ENCODE assay signal across 1 cellular context in genomic region chr18:4309227-4309626, GRCh38.
TF ChIP-seq lines count a peak whose summit lies in the region.

No MANE protein-coding gene starts in this region.

TF ChIP-seq in WTC11, 78 proteins besides CTCF, POLR2A, EP300 and RAD21 (continued from another document):
- TF ChIP-seq ZNF512 (CRISPR knock-in tag; IDR thresholded peaks at IDR 0.05; ENCODE audit: borderline replicate concordance) (no peak), CREB1 (CRISPR knock-in tag; IDR thresholded peaks at IDR 0.05) (no peak), ZNF219 (CRISPR knock-in tag; IDR thresholded peaks at IDR 0.05; ENCODE audit: borderline replicate concordance) (no peak), KAT7 (CRISPR knock-in tag; IDR thresholded peaks at IDR 0.05; ENCODE audit: borderline replicate concordance) (no peak), MYBL2 (CRISPR knock-in tag; IDR thresholded peaks at IDR 0.05) (no peak), HMGA2 (CRISPR knock-in tag; IDR thresholded peaks at IDR 0.05) (no peak), TP53 (CRISPR knock-in tag; IDR thresholded peaks at IDR 0.05) (no peak)
